Comparison of ENCODE assay signal across 8 cellular contexts in the genomic region with DNA sequence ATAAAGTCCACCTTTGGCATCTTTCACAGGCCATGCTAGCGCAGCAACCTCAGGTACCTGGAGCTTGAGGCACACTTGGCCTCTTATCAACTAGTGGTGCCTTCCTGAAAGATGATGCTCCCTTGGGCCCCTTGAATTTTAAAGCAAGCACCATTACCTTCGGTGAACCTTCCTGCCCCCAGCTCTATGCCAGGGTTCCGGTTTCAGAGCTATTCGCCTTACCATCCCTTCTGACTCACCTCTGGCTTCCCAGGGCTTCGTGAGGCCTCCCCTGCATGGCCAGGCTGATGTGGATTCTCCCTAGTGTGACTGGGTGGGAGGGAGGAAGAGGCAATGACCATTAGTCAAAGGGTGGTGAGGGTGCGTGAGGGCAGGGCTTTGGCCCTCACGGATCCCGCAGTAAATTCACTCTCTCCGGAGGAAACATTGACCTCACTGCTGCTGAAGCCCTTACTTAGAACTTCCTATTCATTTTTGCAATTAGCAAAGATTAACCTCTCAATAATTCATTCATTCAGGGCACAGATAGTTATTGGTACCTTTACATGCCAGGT. TPM values are rescaled to one million over a fixed set of nuclear protein-coding genes. Genes with fewer than 3 reads are reported as not detected.
DNase-seq lines count a peak whose midpoint lies in the region; ATAC-seq and TF ChIP-seq lines count a peak whose summit lies in the region.

No MANE protein-coding gene starts in this region.

- H2BK12ac ChIP-seq in H9 (ENCODE audit: insufficient read length, low read depth, low read length) = no peak overlapping the region

- H2BK5ac ChIP-seq in H9 (ENCODE audit: insufficient read length, low read length) = no peak overlapping the region

- in situ Hi-C loops in brain microvascular endothelial cell (cut with HindIII; ENCODE audit: low pct_ligation_motif_present, low sequenced_read_pairs) = no loop called here

- H3K9me3 ChIP-seq in left lung (no peaks in the 10 kb centered on the region), H9 (ENCODE audit: control insufficient read depth, low read depth, low read length) (no peaks in the 10 kb centered on the region)

- H3K9ac ChIP-seq in H9 (ENCODE audit: extremely low read depth, insufficient read length, low read length) = no peak overlapping the region

- no peak overlapping the region for H3K4me2 ChIP-seq in H9 (ENCODE audit: insufficient read depth, insufficient read length, low read length)

- H2AFZ ChIP-seq in H9 (ENCODE audit: low read length) = no peak overlapping the region

- TF ChIP-seq CTCF in brain microvascular endothelial cell (IDR thresholded peaks at IDR 0.05; ENCODE audit: low read depth, low read length, missing control alignments) (no peak), left lung (IDR thresholded peaks at IDR 0.05) (no peak), H9 (conservative IDR thresholded peaks at IDR 0.05) (no peak)

- no peaks in the 10 kb centered on the region for H3K79me2 ChIP-seq in H9 (ENCODE audit: insufficient read depth, low read length)

- H4K20me1 ChIP-seq in H9 (ENCODE audit: control insufficient read depth, insufficient read depth, insufficient read length) = no peaks in the 10 kb centered on the region

- H3K9me3 Mint-ChIP-seq in activated T-cell treated with anti-CD3 and anti-CD28 coated beads, Interleukin-2, amount 50 U/mL, for 72 hours = no peaks in the 10 kb centered on the region
- no peaks in the 10 kb centered on the region for H3K9me3 Mint-ChIP-seq in activated T-cell treated with anti-CD3 and anti-CD28 coated beads, Interleukin-2, amount 50 U/mL, for 4 hours
- no peaks in the 10 kb centered on the region for H3K9me3 Mint-ChIP-seq in H9

- no peak overlapping the region for H2BK15ac ChIP-seq in H9 (ENCODE audit: low read depth, low read length)

- H3K4me1 Mint-ChIP-seq in activated T-cell treated with anti-CD3 and anti-CD28 coated beads, Interleukin-2, amount 50 U/mL, for 72 hours (ENCODE audit: low read depth) = peaks cover 55% of the 10 kb centered on the region
- H3K4me1 Mint-ChIP-seq in activated T-cell treated with anti-CD3 and anti-CD28 coated beads, Interleukin-2, amount 50 U/mL, for 4 hours (ENCODE audit: low read depth) = peaks cover 13% of the 10 kb centered on the region
- H3K4me1 Mint-ChIP-seq in H9 = peaks cover 15 to 25% of the 10 kb centered on the region in 2 experiments

- H3K27me3 Mint-ChIP-seq in activated T-cell treated with anti-CD3 and anti-CD28 coated beads, Interleukin-2, amount 50 U/mL, for 72 hours (ENCODE audit: low read depth) = no peaks in the 10 kb centered on the region
- H3K27me3 Mint-ChIP-seq in activated T-cell treated with anti-CD3 and anti-CD28 coated beads, Interleukin-2, amount 50 U/mL, for 4 hours (ENCODE audit: low read depth) = no peaks in the 10 kb centered on the region
- H3K27me3 Mint-ChIP-seq in H9 (ENCODE audit: low read depth) = peaks cover 7% of the 10 kb centered on the region

- DNase-seq in activated T-cell treated with anti-CD3 and anti-CD28 coated beads, Interleukin-2, amount 50 U/mL, for 72 hours = no peak
- no peak for DNase-seq in activated T-cell treated with anti-CD3 and anti-CD28 coated beads, Interleukin-2, amount 50 U/mL, for 4 hours
- DNase-seq in brain microvascular endothelial cell = peak; percentile 77
- DNase-seq in left lung = no peak
- no peak for DNase-seq in H9
- no peak for DNase-seq in stimulated activated CD4-positive, alpha-beta T cell treated with anti-CD3 and anti-CD28 coated beads, Interleukin-4, amount 100 ng/mL, for 24 hours
- no peak for DNase-seq in DMS114 treated with DMSO at 0.1 percent for 48 hours (lab: John Stamatoyannopoulos, UW; ENCODE audit: unreplicated experiment)

- no peaks in the 10 kb centered on the region for H3K23me2 ChIP-seq in H9 (ENCODE audit: insufficient read length, low read depth, low read length, poor library complexity, severe bottlenecking)

- H3K4me3 ChIP-seq in brain microvascular endothelial cell (ENCODE audit: low read depth, low read length) (no peak overlapping the region), left lung (no peak overlapping the region), urinary bladder (ENCODE audit: low read depth, low read length) (no peak overlapping the region)

- H3K27ac Mint-ChIP-seq in activated T-cell treated with anti-CD3 and anti-CD28 coated beads, Interleukin-2, amount 50 U/mL, for 72 hours = peak overlapping the region; percentile 2
- H3K27ac Mint-ChIP-seq in H9 = no peak overlapping the region

- H2BK20ac ChIP-seq in H9 (ENCODE audit: low read depth, low read length, poor library complexity, severe bottlenecking) = no peak overlapping the region

- intact Hi-C loops in left lung (cut with DNase I) = no loop called here

- no peak overlapping the region for H3K18ac ChIP-seq in H9 (ENCODE audit: insufficient read length, low read depth, low read length)

- H3K27me3 ChIP-seq in brain microvascular endothelial cell (replicated peaks) (no peaks in the 10 kb centered on the region), left lung (no peaks in the 10 kb centered on the region), H9 (ENCODE audit: insufficient read depth, low read length) (no peaks in the 10 kb centered on the region)

- H3K79me1 ChIP-seq in H9 (ENCODE audit: insufficient read depth, low read depth, low read length, poor library complexity, severe bottlenecking) = no peaks in the 10 kb centered on the region

- H3K23ac ChIP-seq in H9 (ENCODE audit: insufficient read length, low read depth, low read length) = no peak overlapping the region

- no peak overlapping the region for H3K4ac ChIP-seq in H9 (ENCODE audit: low read depth, low read length)

- H4K8ac ChIP-seq in H9 (replicated peaks; ENCODE audit: insufficient read length, low read depth, low read length) = no peak overlapping the region

- H4K5ac ChIP-seq in H9 (ENCODE audit: insufficient read length, low read depth, low read length) = no peak overlapping the region

- H3K14ac ChIP-seq in H9 (ENCODE audit: insufficient read depth, low read length) = no peak overlapping the region

- no peak overlapping the region for H2AK5ac ChIP-seq in H9 (ENCODE audit: insufficient read length, low read length)

- H3K36me3 ChIP-seq in brain microvascular endothelial cell (replicated peaks) (no peaks in the 10 kb centered on the region), left lung (no peaks in the 10 kb centered on the region), urinary bladder (ENCODE audit: insufficient read depth) (no peaks in the 10 kb centered on the region)

- H2BK120ac ChIP-seq in H9 (ENCODE audit: low read depth, low read length, poor library complexity, severe bottlenecking) = no peak overlapping the region

- no peak overlapping the region for H3K4me3 Mint-ChIP-seq in activated T-cell treated with anti-CD3 and anti-CD28 coated beads, Interleukin-2, amount 50 U/mL, for 72 hours
- no peak overlapping the region for H3K4me3 Mint-ChIP-seq in activated T-cell treated with anti-CD3 and anti-CD28 coated beads, Interleukin-2, amount 50 U/mL, for 4 hours
- no peak overlapping the region for H3K4me3 Mint-ChIP-seq in H9

- H3K56ac ChIP-seq in H9 (ENCODE audit: insufficient read length, low read depth, low read length) = no peak overlapping the region

- H4K91ac ChIP-seq in H9 (ENCODE audit: insufficient read length, low read depth, low read length) = no peak overlapping the region

- no peak overlapping the region for H3T11ph ChIP-seq in H9 (ENCODE audit: low read length)

- peaks cover 0 to 23% of the 10 kb centered on the region in 2 donors for H3K4me1 ChIP-seq in left lung
- H3K4me1 ChIP-seq in urinary bladder (ENCODE audit: insufficient read depth) = no peaks in the 10 kb centered on the region
- H3K4me1 ChIP-seq in H9 (ENCODE audit: insufficient read depth, low read length) = no peaks in the 10 kb centered on the region

- no peak for ATAC-seq in activated T-cell treated with anti-CD3 and anti-CD28 coated beads, Interleukin-2, amount 50 U/mL, for 72 hours (replicated peaks in 1 of 2)
- no peak for ATAC-seq in activated T-cell treated with anti-CD3 and anti-CD28 coated beads, Interleukin-2, amount 50 U/mL, for 4 hours
- peak; percentile 17 for ATAC-seq in left lung

- WGBS in urinary bladder = 80% methylated on average over 9 of the region's 9 CpGs
- no CpG with 5 or more reads among the region's 9 CpGs for WGBS in H9 (ENCODE audit: extremely low coverage, insufficient read length, low lambda C conversion rate)

- peak overlapping the region; percentile 95 for H3K27ac ChIP-seq in brain microvascular endothelial cell
- H3K27ac ChIP-seq in left lung = no peak overlapping the region
- H3K27ac ChIP-seq in urinary bladder (ENCODE audit: low read depth) = peak overlapping the region; percentile 53
- no peak overlapping the region for H3K27ac ChIP-seq in H9 (ENCODE audit: insufficient read length, low read depth, low read length)

- H3K36me3 Mint-ChIP-seq in activated T-cell treated with anti-CD3 and anti-CD28 coated beads, Interleukin-2, amount 50 U/mL, for 72 hours (ENCODE audit: insufficient read depth in 2 of 2) = no peaks in the 10 kb centered on the region
- no peaks in the 10 kb centered on the region for H3K36me3 Mint-ChIP-seq in activated T-cell treated with anti-CD3 and anti-CD28 coated beads, Interleukin-2, amount 50 U/mL, for 4 hours (ENCODE audit: insufficient read depth)
- H3K36me3 Mint-ChIP-seq in H9 (ENCODE audit: insufficient read depth in 1 of 3, low read depth in 3 of 3) = no peaks in the 10 kb centered on the region

RNA-seq across cellular contexts. Expression of gene BHLHE40, which starts 16.3 kb away (rescaled TPM):
- total RNA-seq in activated T-cell treated with anti-CD3 and anti-CD28 coated beads, Interleukin-2, amount 50 U/mL, for 72 hours = 100 to 1,000 TPM; 303 to 440 TPM
- 10 to 100 TPM; 61.9 to 90.8 (median 86.6) TPM for total RNA-seq in activated T-cell treated with anti-CD3 and anti-CD28 coated beads, Interleukin-2, amount 50 U/mL, for 4 hours
- total RNA-seq in left lung (10 to 100 TPM; 76.5 to 97.5 TPM), urinary bladder (35.7 TPM), H9 (2021) (3.9 and 4.1 TPM in 2 replicates)
- polyA plus RNA-seq in urinary bladder = 57.4 TPM

Comparison
In these comparisons a context has a peak if more than half of its experiments do, and no peak if none do; other contexts are left out.
1. H3K27ac ChIP-seq: peak in brain microvascular endothelial cell (single experiment) and urinary bladder (single experiment); none in left lung (0 of 2) and H9 (single experiment).